8 cellular contexts compared by ENCODE assay signal in genomic region chrX:3713937-3714434, GRCh38. TPM values are rescaled to one million over a fixed set of nuclear protein-coding genes. Genes with fewer than 3 reads are reported as not detected.
DNase-seq lines count a peak whose midpoint lies in the region; ATAC-seq and TF ChIP-seq lines count a peak whose summit lies in the region.

No MANE protein-coding gene starts in this region.

- peaks cover 7% of the 10 kb centered on the region for H3K36me3 Mint-ChIP-seq in activated naive CD4-positive, alpha-beta T cell treated with anti-CD3 and anti-CD28 coated beads for 36 hours (ENCODE audit: low read depth)
- H3K36me3 Mint-ChIP-seq in activated T-helper 2 cell treated with anti-CD3 and anti-CD28 coated beads, Interferon-gamma antibody, Interleukin-2, Interleukin-4, amounts not matched to agents 10 μg/mL and 5 μg/mL and 100 μg/mL, durations not matched to agents 14 hours and 24 hours and 36 hours (ENCODE audit: low read depth) = peaks cover 14% of the 10 kb centered on the region

- no peak for TF ChIP-seq CTCF in thyroid gland (IDR thresholded peaks at IDR 0.05)

- peak overlapping the region in 2 of 3 donors; percentile 37 to 80 for H3K4me3 ChIP-seq in thyroid gland (replicated peaks in 1 of 3)

- peaks cover 16% of the 10 kb centered on the region for H3K4me1 Mint-ChIP-seq in activated naive CD4-positive, alpha-beta T cell treated with anti-CD3 and anti-CD28 coated beads for 36 hours (ENCODE audit: low read depth)
- peaks cover 7% of the 10 kb centered on the region for H3K4me1 Mint-ChIP-seq in activated T-helper 2 cell treated with anti-CD3 and anti-CD28 coated beads, Interferon-gamma antibody, Interleukin-2, Interleukin-4, amounts not matched to agents 10 μg/mL and 5 μg/mL and 100 μg/mL, durations not matched to agents 14 hours and 24 hours and 36 hours (ENCODE audit: low read depth)

- no peaks in the 10 kb centered on the region for H3K27me3 Mint-ChIP-seq in activated naive CD4-positive, alpha-beta T cell treated with anti-CD3 and anti-CD28 coated beads for 36 hours (ENCODE audit: low read depth)
- no peaks in the 10 kb centered on the region for H3K27me3 Mint-ChIP-seq in activated T-helper 2 cell treated with anti-CD3 and anti-CD28 coated beads, Interferon-gamma antibody, Interleukin-2, Interleukin-4, amounts not matched to agents 10 μg/mL and 5 μg/mL and 100 μg/mL, durations not matched to agents 14 hours and 24 hours and 36 hours (ENCODE audit: low read depth)

- H3K9me3 ChIP-seq in thyroid gland = no peaks in the 10 kb centered on the region

- intact Hi-C loops in activated naive CD4-positive, alpha-beta T cell treated with anti-CD3 and anti-CD28 coated beads for 36 hours (cut with micrococcal nuclease) = loop anchor here (1.0 to 10.0 kb wide), 5 partner anchors 25 to 1019 kb away; partner anchors contain the start of gene CD99
- intact Hi-C loops in activated T-helper 2 cell treated with anti-CD3 and anti-CD28 coated beads, Interferon-gamma antibody, Interleukin-2, Interleukin-4, amounts not matched to agents 10 μg/mL and 5 μg/mL and 100 μg/mL, durations not matched to agents 14 hours and 24 hours and 36 hours (cut with micrococcal nuclease) = loop anchor here (1.0 to 5.0 kb wide), 2 partner anchors 24 to 62 kb away; no protein-coding TSS in a partner anchor
- intact Hi-C loops in thyroid gland (cut with DNase I) = loop anchor here (10.0 kb wide), 1 partner anchor 101 kb away; no protein-coding TSS in a partner anchor

- peak overlapping the region; percentile 41 to 90 (median 79) for H3K27ac ChIP-seq in thyroid gland

- H3K4me3 Mint-ChIP-seq in activated naive CD4-positive, alpha-beta T cell treated with anti-CD3 and anti-CD28 coated beads for 36 hours = peak overlapping the region; percentile 68
- H3K4me3 Mint-ChIP-seq in activated T-helper 2 cell treated with anti-CD3 and anti-CD28 coated beads, Interferon-gamma antibody, Interleukin-2, Interleukin-4, amounts not matched to agents 10 μg/mL and 5 μg/mL and 100 μg/mL, durations not matched to agents 14 hours and 24 hours and 36 hours (ENCODE audit: low read depth) = peak overlapping the region; percentile 66

- H3K27ac Mint-ChIP-seq in activated naive CD4-positive, alpha-beta T cell treated with anti-CD3 and anti-CD28 coated beads for 36 hours = no peak overlapping the region
- H3K27ac Mint-ChIP-seq in activated T-helper 2 cell treated with anti-CD3 and anti-CD28 coated beads, Interferon-gamma antibody, Interleukin-2, Interleukin-4, amounts not matched to agents 10 μg/mL and 5 μg/mL and 100 μg/mL, durations not matched to agents 14 hours and 24 hours and 36 hours = peak overlapping the region; percentile 52

- CTCF ChIA-PET in activated naive CD4-positive, alpha-beta T cell treated with anti-CD3 and anti-CD28 coated beads for 36 hours (lab: Charles Lee) = interaction anchor here (0.9 kb wide), 1 partner anchor 100 kb away, joined by 3 read pairs; no protein-coding TSS in a partner anchor

- no peak for TF ChIP-seq POLR2A in thyroid gland (IDR thresholded peaks at IDR 0.05)

- no peaks in the 10 kb centered on the region for H3K9me3 Mint-ChIP-seq in activated naive CD4-positive, alpha-beta T cell treated with anti-CD3 and anti-CD28 coated beads for 36 hours
- H3K9me3 Mint-ChIP-seq in activated T-helper 2 cell treated with anti-CD3 and anti-CD28 coated beads, Interferon-gamma antibody, Interleukin-2, Interleukin-4, amounts not matched to agents 10 μg/mL and 5 μg/mL and 100 μg/mL, durations not matched to agents 14 hours and 24 hours and 36 hours = no peaks in the 10 kb centered on the region

- H3K27me3 ChIP-seq in thyroid gland = no peaks in the 10 kb centered on the region

- no peaks in the 10 kb centered on the region for H3K36me3 ChIP-seq in thyroid gland

- no peak for DNase-seq in activated naive CD4-positive, alpha-beta T cell treated with anti-CD3 and anti-CD28 coated beads for 36 hours
- DNase-seq in activated naive CD4-positive, alpha-beta T cell treated with anti-CD3 and anti-CD28 coated beads, Interleukin-2, amount 50 U/mL, for 16 hours = no peak
- DNase-seq in activated T-helper 2 cell treated with anti-CD3 and anti-CD28 coated beads, Interferon-gamma antibody, Interleukin-2, Interleukin-4, amounts not matched to agents 10 μg/mL and 5 μg/mL and 100 μg/mL, durations not matched to agents 14 hours and 24 hours and 36 hours (ENCODE audit: low spot score) = no peak
- DNase-seq in left lobe of liver (ENCODE audit: low spot score) (no peak), thyroid gland (no peak), NCI-H146 (lab: John Stamatoyannopoulos, UW) (no peak), T-helper 9 cell (no peak)

- peaks cover 5 to 9% of the 10 kb centered on the region in 2 donors for H3K4me1 ChIP-seq in thyroid gland

- ATAC-seq in left lobe of liver = peak; percentile 11
- no peak for ATAC-seq in GM21825 (IDR thresholded peaks at IDR 0.05; ENCODE audit: unreplicated experiment)

- 8 to 11% methylated on average over 7 to 15 of the region's 15 CpGs for WGBS in thyroid gland, 2 donors

RNA-seq across cellular contexts. Expression of gene PRKX, which starts 0.5 kb away (rescaled TPM):
- 10 to 100 TPM; 57.0 to 57.6 TPM for total RNA-seq in activated naive CD4-positive, alpha-beta T cell treated with anti-CD3 and anti-CD28 coated beads for 36 hours
- 116 and 117 TPM in 2 replicates for total RNA-seq in activated T-helper 2 cell treated with anti-CD3 and anti-CD28 coated beads, Interferon-gamma antibody, Interleukin-2, Interleukin-4, amounts not matched to agents 10 μg/mL and 5 μg/mL and 100 μg/mL, durations not matched to agents 14 hours and 24 hours and 36 hours
- total RNA-seq in left lobe of liver (1.6 TPM), thyroid gland (100 to 1,000 TPM in 3 of 4 donors, 10 to 100 TPM in 1; 99.9 to 145 (median 129) TPM)

Comparison
In these comparisons a context has a peak if more than half of its experiments do, and no peak if none do; other contexts are left out.
1. RNA of gene PRKX, which starts 0.5 kb away (total RNA-seq): 99.9 to 145 TPM in thyroid gland, 116 to 117 TPM in activated T-helper 2 cell treated with anti-CD3 and anti-CD28 coated beads, Interferon-gamma antibody, Interleukin-2, Interleukin-4, amounts not matched to agents 10 μg/mL and 5 μg/mL and 100 μg/mL, durations not matched to agents 14 hours and 24 hours and 36 hours and 57.0 to 57.6 TPM in activated naive CD4-positive, alpha-beta T cell treated with anti-CD3 and anti-CD28 coated beads for 36 hours; 1.6 TPM in left lobe of liver (single experiment); every median in the first group is over 10 times any median in the second.